In genomic region chr21:43814215-43815106, GRCh38 we compare ENCODE assay signal across 17 cellular contexts. TPM values are rescaled to one million over a fixed set of nuclear protein-coding genes. Genes with fewer than 3 reads are reported as not detected.
A peak's percentile ranks its signal among the peaks of the same experiment; 100 is the strongest.
DNase-seq lines count a peak whose midpoint lies in the region; TF ChIP-seq lines count a peak whose summit lies in the region.
"Had no signal": no experiment of that assay in that cellular context is flagged by ENCODE, and none has a peak within 500 bp of the region (broad histone marks: within the 10 kb centered on the region; RNA-seq: fewer than 3 reads in every experiment).

No MANE protein-coding gene starts in this region.

- H3F3A ChIP-seq in MM.1S (ENCODE audit: insufficient read depth, low read length) = peaks cover 12% of the 10 kb centered on the region; the same call in 1 of the 2 replicates

- H3K9me3 ChIP-seq in iPS-15b (ENCODE audit: control insufficient read depth, insufficient read depth, low read length) (no peaks in the 10 kb centered on the region), MM.1S (replicated peaks; ENCODE audit: insufficient read depth, low read length) (no peaks in the 10 kb centered on the region)
- H3K9me3 ChIP-seq: thyroid gland had no signal

- peak overlapping the region; percentile 77 for H3K27ac Mint-ChIP-seq in activated naive CD4-positive, alpha-beta T cell treated with anti-CD3 and anti-CD28 coated beads, Interleukin-2, amount 50 U/mL, for 24 hours
- H3K27ac Mint-ChIP-seq in MCF 10A (ENCODE audit: low read depth, unreplicated experiment) = no peak overlapping the region
- H3K27ac Mint-ChIP-seq: natural killer cell had no signal

- H4K20me1 ChIP-seq in MM.1S (ENCODE audit: insufficient read depth, low read length) = no peaks in the 10 kb centered on the region

- no peaks in the 10 kb centered on the region for H3K79me2 ChIP-seq in MM.1S (ENCODE audit: low read length)

- H3K4me3 ChIP-seq in iPS-15b (ENCODE audit: low read depth, low read length) = peak overlapping the region; percentile 52
- no peak overlapping the region for H3K4me3 ChIP-seq in MM.1S (ENCODE audit: low read length)
- H3K4me3 ChIP-seq: esophagus squamous epithelium, left ventricle myocardium inferior, thyroid gland had no signal

- H3K27me3 ChIP-seq in iPS-15b (ENCODE audit: control insufficient read depth, insufficient read depth, low read length) (no peaks in the 10 kb centered on the region), MM.1S (replicated peaks; ENCODE audit: insufficient read depth, low read length) (no peaks in the 10 kb centered on the region)
- H3K27me3 ChIP-seq: esophagus squamous epithelium, thyroid gland had no signal

- DNase-seq in activated naive CD4-positive, alpha-beta T cell treated with anti-CD3 and anti-CD28 coated beads, Interleukin-2, amount 50 U/mL, for 16 hours = no peak
- DNase-seq in NCI-H69 (lab: John Stamatoyannopoulos, UW) (peak; percentile 91), MM.1S (no peak), GM10248 (ENCODE audit: extremely low spot score) (no peak), MCF 10A (ENCODE audit: unreplicated experiment) (no peak)
- DNase-seq in stimulated activated CD8-positive, alpha-beta memory T cell treated with anti-CD3 and anti-CD28 coated beads, Interleukin-4, amount 100 ng/mL, for 48 hours = no peak
- DNase-seq: activated gamma-delta T cell treated with Interleukin-2 at 50 U/mL for 16 hours; esophagus squamous epithelium; left ventricle myocardium inferior; natural killer cell; NCI-H1105 treated with DMSO at 0.1 percent for 48 hours; NCI-H446 treated with DMSO at 0.1 percent for 48 hours; stimulated activated CD4-positive, alpha-beta T cell treated with anti-CD3 and anti-CD28 coated beads, Interleukin-1b, Interleukin-23, amount 100 ng/mL, for 48 hours; thyroid gland; WERI-Rb-1 had no signal

- H3K4me3 Mint-ChIP-seq in activated naive CD4-positive, alpha-beta T cell treated with anti-CD3 and anti-CD28 coated beads, Interleukin-2, amount 50 U/mL, for 24 hours = no peak overlapping the region
- no peak overlapping the region for H3K4me3 Mint-ChIP-seq in MCF 10A (ENCODE audit: unreplicated experiment)
- H3K4me3 Mint-ChIP-seq: natural killer cell had no signal

- POLR2A ChIA-PET in GM10248 (lab: Yijun Ruan, JAX) = no interaction called here
- POLR2A ChIA-PET in MCF 10A (lab: Yijun Ruan, JAX) = interaction anchor here (1.3 kb wide), 1 partner anchor 49 kb away, joined by 4 read pairs; no protein-coding TSS in a partner anchor

- TF ChIP-seq CTCF in MM.1S (IDR thresholded peaks at IDR 0.05; ENCODE audit: low read length) (no peak), GM10248 (IDR thresholded peaks at IDR 0.05; ENCODE audit: control extremely low read depth, extremely low read depth, low read depth, missing control alignments) (no peak), MCF 10A (IDR thresholded peaks at IDR 0.05; ENCODE audit: unreplicated experiment) (no peak)

- intact Hi-C loops in MCF 10A (cut with micrococcal nuclease) = loop anchor here (5.0 kb wide), 1 partner anchor 48 kb away; no protein-coding TSS in a partner anchor

- BruUV-seq in MCF 10A (replicated peaks; lab: Mats Ljungman, UMichigan) = no TSS peak

- H3K9ac ChIP-seq in iPS-15b (ENCODE audit: low read depth, low read length) (peak overlapping the region; percentile 19), MM.1S (ENCODE audit: low read length) (no peak overlapping the region)

- H3K9me2 ChIP-seq in MM.1S (replicated peaks; ENCODE audit: insufficient read depth, low read length) = no peaks in the 10 kb centered on the region

- H3K4me1 Mint-ChIP-seq in activated naive CD4-positive, alpha-beta T cell treated with anti-CD3 and anti-CD28 coated beads, Interleukin-2, amount 50 U/mL, for 24 hours = peaks cover 7% of the 10 kb centered on the region
- H3K4me1 Mint-ChIP-seq in MCF 10A (ENCODE audit: insufficient read depth, unreplicated experiment) = peaks cover 25% of the 10 kb centered on the region

- H3K27me3 Mint-ChIP-seq in activated naive CD4-positive, alpha-beta T cell treated with anti-CD3 and anti-CD28 coated beads, Interleukin-2, amount 50 U/mL, for 24 hours = no peaks in the 10 kb centered on the region
- peaks cover 11% of the 10 kb centered on the region for H3K27me3 Mint-ChIP-seq in MCF 10A (ENCODE audit: insufficient read depth, unreplicated experiment)

- H3K9me3 Mint-ChIP-seq in activated naive CD4-positive, alpha-beta T cell treated with anti-CD3 and anti-CD28 coated beads, Interleukin-2, amount 50 U/mL, for 24 hours = peaks cover 5% of the 10 kb centered on the region
- H3K9me3 Mint-ChIP-seq in MCF 10A (ENCODE audit: unreplicated experiment) = no peaks in the 10 kb centered on the region
- H3K9me3 Mint-ChIP-seq: natural killer cell had no signal

- peaks cover 5% of the 10 kb centered on the region for H3K36me3 Mint-ChIP-seq in activated naive CD4-positive, alpha-beta T cell treated with anti-CD3 and anti-CD28 coated beads, Interleukin-2, amount 50 U/mL, for 24 hours
- no peaks in the 10 kb centered on the region for H3K36me3 Mint-ChIP-seq in MCF 10A (ENCODE audit: insufficient read depth, unreplicated experiment)
- H3K36me3 Mint-ChIP-seq: natural killer cell had no signal

- no peaks in the 10 kb centered on the region for H3K36me3 ChIP-seq in iPS-15b (ENCODE audit: control insufficient read depth, insufficient read depth, low read length)
- H3K36me3 ChIP-seq in MM.1S (replicated peaks; ENCODE audit: insufficient read depth, low read length) = no peaks in the 10 kb centered on the region
- H3K36me3 ChIP-seq: esophagus squamous epithelium, left ventricle myocardium inferior, thyroid gland, WERI-Rb-1 had no signal

- peaks cover 5% of the 10 kb centered on the region for H3K4me1 ChIP-seq in iPS-15b (ENCODE audit: control insufficient read depth, insufficient read depth, low read length)
- peaks cover 9% of the 10 kb centered on the region for H3K4me1 ChIP-seq in MM.1S (ENCODE audit: low read length)

- CTCF ChIA-PET in GM10248 (lab: Yijun Ruan, JAX) = interaction anchor here (1.1 kb wide), 1 partner anchor 124 kb away, joined by 4 read pairs; no protein-coding TSS in a partner anchor
- CTCF ChIA-PET in MCF 10A (lab: Yijun Ruan, JAX) = no interaction called here

- no peak overlapping the region for H3K27ac ChIP-seq in MM.1S (ENCODE audit: low read length)
- H3K27ac ChIP-seq: left ventricle myocardium inferior, thyroid gland, WERI-Rb-1 had no signal

- H3K4me2 ChIP-seq in MM.1S (ENCODE audit: low read depth, low read length) = no peak overlapping the region

- no peak overlapping the region for H2AFZ ChIP-seq in MM.1S (ENCODE audit: low read length)

RNA-seq across cellular contexts. Expression of gene RRP1, which starts 25.1 kb away (rescaled TPM):
- total RNA-seq in MCF 10A (2022) = 43.7 and 56.0 TPM in 2 replicates

RNA-seq across cellular contexts. Expression of gene CSTB, which starts 38.4 kb away (rescaled TPM):
- total RNA-seq in MCF 10A (2022) = 60.5 and 75.0 TPM in 2 replicates

RNA-seq across cellular contexts. Expression of gene AGPAT3, which starts 50.6 kb away (rescaled TPM):
- 58.3 and 70.6 TPM in 2 replicates for total RNA-seq in MCF 10A (2022)
